Comparison of ENCODE assay signal across 8 cellular contexts in the genomic region with DNA sequence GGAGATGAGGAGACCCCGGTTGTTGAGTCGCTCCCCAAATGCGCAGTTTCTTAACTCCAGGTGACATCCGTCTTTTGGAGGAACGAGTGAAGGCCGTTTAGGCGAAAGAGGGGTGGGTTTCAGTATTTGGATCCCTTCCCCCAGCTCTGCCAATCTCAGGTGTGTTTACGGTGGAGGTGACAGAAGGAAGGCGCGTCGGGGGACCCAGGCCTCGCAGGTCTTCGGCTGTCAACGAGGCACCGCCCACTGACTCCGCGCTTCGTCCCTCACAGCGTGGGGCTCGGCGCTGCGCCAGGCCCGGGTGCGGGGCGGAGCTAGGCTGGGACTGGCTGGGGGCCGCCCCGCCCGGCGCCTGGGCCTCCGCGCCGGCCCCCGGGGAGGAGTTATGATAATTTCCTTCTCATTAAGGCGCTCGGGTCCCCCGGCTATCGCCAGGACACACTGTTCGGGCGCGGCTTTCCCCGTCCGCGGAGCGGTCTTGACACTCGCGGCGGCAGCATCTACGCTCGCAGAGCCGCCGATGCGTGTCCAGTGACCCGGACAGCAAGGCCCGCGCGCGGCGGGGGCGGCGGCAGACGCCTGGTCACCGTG. TPM values are rescaled to one million over a fixed set of nuclear protein-coding genes. Genes with fewer than 3 reads are reported as not detected.
DNase-seq lines count a peak whose midpoint lies in the region; ATAC-seq and TF ChIP-seq lines count a peak whose summit lies in the region.

TFAP2C (plus strand) TSS at position 434 of the 591 bp plus-strand sequence. CDS start 239 bp downstream, outside the sequence.

- no peak for TF ChIP-seq CTCF in gastroesophageal sphincter (IDR thresholded peaks at IDR 0.05)

- intact Hi-C loops in posterior vena cava (cut with DNase I) = no loop called here

- H3K36me3 ChIP-seq in gastroesophageal sphincter = no peaks in the 10 kb centered on the region

- no peaks in the 10 kb centered on the region for H3K9me3 ChIP-seq in gastroesophageal sphincter

- peaks cover 100% of the 10 kb centered on the region for H3K27me3 ChIP-seq in gastroesophageal sphincter

- TF ChIP-seq POLR2A in gastroesophageal sphincter (IDR thresholded peaks at IDR 0.05) = peak in 1 of 2 donors; percentile 19

- no peak for TF ChIP-seq EP300 in gastroesophageal sphincter (IDR thresholded peaks at IDR 0.05)

- peak within 1 kb of the TSS in 3 of 4 donors; percentile 33 to 81 (median 80) for H3K27ac ChIP-seq in gastroesophageal sphincter

- peak within 1 kb of the TSS; percentile 85 for H3K4me3 ChIP-seq in Jurkat, Clone E6-1 (ENCODE audit: low read length)
- H3K4me3 ChIP-seq in gastroesophageal sphincter = peak within 1 kb of the TSS; percentile 8 to 58

- peaks cover 0 to 56% (median 25%) of the 10 kb centered on the region in 3 donors for H3K4me1 ChIP-seq in gastroesophageal sphincter

- DNase-seq in DMS79 (lab: John Stamatoyannopoulos, UW) (peak; percentile 50), posterior vena cava (ENCODE audit: low spot score) (peak; percentile 88), NCI-H774 (lab: John Stamatoyannopoulos, UW) (no peak)
- peak; percentile 59 for DNase-seq in Jurkat, Clone E6-1 (ENCODE audit: low read depth, low spot score)
- DNase-seq in activated T-cell treated with anti-CD3 and anti-CD28 coated beads, Interleukin-2, amount 50 U/mL, for 48 hours = peak; percentile 41 to 59

- peak; percentile 72 for ATAC-seq in gastroesophageal sphincter
- ATAC-seq in GM18909 (IDR thresholded peaks at IDR 0.05; ENCODE audit: poor library complexity, unreplicated experiment) = no peak
- ATAC-seq in GM19035 (IDR thresholded peaks at IDR 0.05; ENCODE audit: unreplicated experiment) = no peak

- WGBS in gastroesophageal sphincter (ENCODE audit: low coverage in 1 of 2), 2 donors = no CpG with 5 or more reads among the region's 62 CpGs

RNA-seq across cellular contexts. Expression of gene TFAP2C, which starts in this region (rescaled TPM):
- polyA plus RNA-seq in Jurkat, Clone E6-1 (2012; ENCODE audit: insufficient read depth, insufficient read length) = 1.4 TPM
- 1 to 10 TPM in 2 of 4 donors, under 1 TPM in 2; 0.16 to 4.1 (median 2.2) TPM for total RNA-seq in gastroesophageal sphincter
- under 1 TPM; 0.23 to 0.38 TPM for total RNA-seq in posterior vena cava

Comparison
In these comparisons a context has a peak if more than half of its experiments do, and no peak if none do; other contexts are left out.
1. Peak in DNase-seq in posterior vena cava; RNA of the gene not detected or under 1 TPM.